ENCODE assay signal across 8 cellular contexts in genomic region chr14:77376380-77376770, GRCh38. TPM values are rescaled to one million over a fixed set of nuclear protein-coding genes. Genes with fewer than 3 reads are reported as not detected.
A peak's percentile ranks its signal among the peaks of the same experiment; 100 is the strongest.
DNase-seq lines count a peak whose midpoint lies in the region; ATAC-seq and TF ChIP-seq lines count a peak whose summit lies in the region.

No MANE protein-coding gene starts in this region.

- H3K4me3 ChIP-seq in iPS DF 6.9 (ENCODE audit: low read length) (peak overlapping the region; percentile 97), smooth muscle cell (peak overlapping the region; percentile 98)

- no peak for TF ChIP-seq CTCF in smooth muscle cell (IDR thresholded peaks at IDR 0.05; ENCODE audit: borderline replicate concordance, insufficient read depth, poor library complexity, severe bottlenecking)

- ATAC-seq in HG02884 (IDR thresholded peaks at IDR 0.05; ENCODE audit: unreplicated experiment), result peak; percentile 7

- H2AFZ ChIP-seq in smooth muscle cell (ENCODE audit: low read depth), result peak overlapping the region; percentile 95

- no peaks in the 10 kb centered on the region for H3K27me3 ChIP-seq in iPS DF 6.9 (ENCODE audit: control insufficient read depth, insufficient read depth, low read length)
- no peaks in the 10 kb centered on the region for H3K27me3 ChIP-seq in smooth muscle cell (ENCODE audit: low read depth)

- H3K79me2 ChIP-seq in smooth muscle cell (ENCODE audit: low read depth), result peaks cover 36% of the 10 kb centered on the region

- H3K36me3 ChIP-seq in iPS DF 6.9 (ENCODE audit: control insufficient read depth, insufficient read depth, low read length), result no peaks in the 10 kb centered on the region
- no peaks in the 10 kb centered on the region for H3K36me3 ChIP-seq in smooth muscle cell (ENCODE audit: low read depth)

- peaks cover 13% of the 10 kb centered on the region for H3F3A ChIP-seq in smooth muscle cell (ENCODE audit: low read depth)

- peak overlapping the region; percentile 94 for H3K9ac ChIP-seq in smooth muscle cell (ENCODE audit: low read depth)

- H3K4me1 ChIP-seq in iPS DF 6.9 (ENCODE audit: control insufficient read depth, insufficient read depth, low read length) (no peaks in the 10 kb centered on the region), smooth muscle cell (ENCODE audit: low read depth) (peaks cover 31% of the 10 kb centered on the region)

- no CpG with 5 or more reads among the region's 17 CpGs for WGBS in iPS DF 6.9 (ENCODE audit: insufficient coverage, insufficient read length)
- 6% methylated on average over 17 of the region's 17 CpGs for WGBS in smooth muscle cell (ENCODE audit: low lambda C conversion rate)

- peak overlapping the region; percentile 88 for H3K4me2 ChIP-seq in smooth muscle cell

- DNase-seq in NOMO-1 (lab: John Stamatoyannopoulos, UW; ENCODE audit: unreplicated experiment in 2 of 2), result peak; percentile 26 to 36
- no peak for DNase-seq in NOMO-1 treated with dmso at 0.1 percent for 144 hours (lab: John Stamatoyannopoulos, UW; ENCODE audit: unreplicated experiment)
- peak; percentile 43 for DNase-seq in OCI-M1 (lab: John Stamatoyannopoulos, UW)
- DNase-seq in anterior cingulate cortex (lab: John Stamatoyannopoulos, UW), result peak in 30 of 58 donors; percentile 0 to 69 (median 28)
- no peak for DNase-seq in iPS DF 6.9 (ENCODE audit: low read depth, low spot score)
- no peak for DNase-seq in smooth muscle cell (lab: John Stamatoyannopoulos, UW; ENCODE audit: unreplicated experiment)
- DNase-seq in NCI-H2196 (lab: John Stamatoyannopoulos, UW; ENCODE audit: unreplicated experiment), result no peak

- peaks cover 12% of the 10 kb centered on the region for H4K20me1 ChIP-seq in smooth muscle cell (ENCODE audit: low read depth)

- H3K27ac ChIP-seq in iPS DF 6.9 (ENCODE audit: low read length), result no peak overlapping the region
- peak overlapping the region; percentile 96 for H3K27ac ChIP-seq in smooth muscle cell (ENCODE audit: low read depth)

- H3K9me3 ChIP-seq in iPS DF 6.9 (ENCODE audit: control insufficient read depth, insufficient read depth, low read length) (no peaks in the 10 kb centered on the region), smooth muscle cell (replicated peaks; ENCODE audit: low read depth) (no peaks in the 10 kb centered on the region)

RNA-seq across cellular contexts. Expression of gene TMED8, which starts 0.5 kb away (rescaled TPM):
- 12.2 and 16.0 TPM in 2 replicates for total RNA-seq in smooth muscle cell
- polyA plus RNA-seq in smooth muscle cell, result 3.9 and 4.5 TPM in 2 replicates

RNA-seq across cellular contexts. Expression of gene SAMD15, which starts 0.8 kb away (rescaled TPM):
- total RNA-seq in smooth muscle cell, result 1.1 TPM in 2 replicates
- polyA plus RNA-seq in smooth muscle cell, result 0.49 TPM in 1 of 2 replicates, not detected in the other

RNA-seq across cellular contexts. Expression of gene NOXRED1, which starts 46.9 kb away (rescaled TPM):
- total RNA-seq in smooth muscle cell, result 0.36 and 0.49 TPM in 2 replicates
- 0.14 and 0.33 TPM in 2 replicates for polyA plus RNA-seq in smooth muscle cell

RNA-seq across cellular contexts. Expression of gene GSTZ1, which starts 55.5 kb away (rescaled TPM):
- 15.1 and 29.1 TPM in 2 replicates for total RNA-seq in smooth muscle cell
- polyA plus RNA-seq in smooth muscle cell, result 17.0 and 26.9 TPM in 2 replicates

RNA-seq across cellular contexts. Expression of gene POMT2, which starts 55.7 kb away (rescaled TPM):
- total RNA-seq in smooth muscle cell, result 15.9 and 22.5 TPM in 2 replicates
- polyA plus RNA-seq in smooth muscle cell, result 39.8 and 52.8 TPM in 2 replicates

Comparison
In these comparisons a context has a peak if more than half of its experiments do, and no peak if none do; other contexts are left out.
1. DNase-seq: peak in NOMO-1 (2 of 2), OCI-M1 (single experiment) and anterior cingulate cortex (30 of 58); none in NOMO-1 treated with dmso at 0.1 percent for 144 hours (single experiment), iPS DF 6.9 (single experiment), smooth muscle cell (single experiment) and NCI-H2196 (single experiment).